8 cellular contexts compared by ENCODE assay signal in the genomic region with DNA sequence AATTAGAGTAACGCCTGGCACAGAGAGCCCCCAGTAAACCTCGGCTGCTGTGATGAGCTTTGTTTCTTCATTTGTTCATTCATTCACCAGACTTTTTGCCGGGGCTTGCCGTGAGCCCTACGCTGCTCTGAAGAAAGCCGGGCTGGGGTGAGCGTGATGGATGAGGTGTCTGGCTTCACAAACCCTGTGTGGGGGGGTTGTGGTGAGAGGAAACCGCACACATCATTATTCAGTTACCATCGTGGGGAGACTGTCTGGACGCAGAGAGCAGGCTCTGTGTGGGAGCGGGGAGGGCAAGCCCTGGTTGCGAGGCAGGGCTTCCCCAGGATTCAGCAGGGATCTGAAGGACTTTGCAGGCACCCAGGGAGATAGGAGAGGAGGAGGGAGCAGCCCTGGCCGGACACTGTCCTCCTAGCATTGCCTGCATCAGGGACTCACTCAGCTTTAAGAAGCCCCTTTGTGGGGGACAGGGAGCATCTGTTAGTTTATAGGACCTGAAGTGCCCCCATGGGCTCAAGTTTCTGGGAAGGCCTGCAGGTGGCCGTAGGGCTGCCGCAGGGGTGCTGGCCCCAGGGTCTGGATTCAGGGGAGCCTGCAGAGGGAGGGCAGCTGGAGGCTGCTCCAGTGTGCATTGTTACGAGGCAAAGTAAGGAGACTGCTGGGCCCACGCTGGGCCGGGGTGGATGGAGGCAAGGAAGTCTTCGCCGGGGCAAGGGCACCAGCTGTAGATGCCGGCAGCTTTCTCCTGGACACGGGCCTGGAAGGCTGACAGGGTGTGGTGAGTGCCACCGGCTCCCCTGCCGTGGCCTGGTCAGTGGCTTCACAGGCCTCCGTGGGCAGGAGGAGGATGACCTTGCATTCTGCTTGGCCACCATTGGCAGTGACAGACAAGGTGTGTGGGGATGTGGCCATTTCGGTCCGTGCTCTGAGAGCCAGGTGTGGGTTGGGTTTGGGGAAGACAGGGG.
DNase-seq lines count a peak whose midpoint lies in the region; ATAC-seq and TF ChIP-seq lines count a peak whose summit lies in the region.

No MANE protein-coding gene starts in this region.

- intact Hi-C loops in uterus (cut with DNase I; ENCODE audit: low total_unique reads): no loop called here

- H3K4me1 ChIP-seq in muscle layer of duodenum (ENCODE audit: control insufficient read depth in 1 of 2, insufficient read depth in 2 of 2, low read length in 2 of 2) (peaks cover 56 to 92% of the 10 kb centered on the region in 2 donors), uterus (peaks cover 27 to 81% of the 10 kb centered on the region in 2 donors)

- ATAC-seq in GM21515 (IDR thresholded peaks at IDR 0.05; ENCODE audit: unreplicated experiment): no peak

- H3K27me3 ChIP-seq in muscle layer of duodenum (ENCODE audit: low read depth, low read length) (no peaks in the 10 kb centered on the region), uterus (no peaks in the 10 kb centered on the region)

- TF ChIP-seq CTCF in uterus (IDR thresholded peaks at IDR 0.05): no peak

- H3K27ac ChIP-seq in muscle layer of duodenum (ENCODE audit: low read length): peak overlapping the region; percentile 70
- peak overlapping the region; percentile 82 to 93 for H3K27ac ChIP-seq in uterus

- TF ChIP-seq POLR2A in uterus (IDR thresholded peaks at IDR 0.05): no peak

- H3K9me3 ChIP-seq in muscle layer of duodenum (ENCODE audit: control insufficient read depth in 1 of 2, low read length in 2 of 2) (no peaks in the 10 kb centered on the region), uterus (no peaks in the 10 kb centered on the region)

- DNase-seq in GM04504 (ENCODE audit: low read depth): peak; percentile 69
- peak; percentile 62 for DNase-seq in T follicular helper cell (ENCODE audit: low read depth)
- DNase-seq in amniotic epithelial cell (ENCODE audit: low read depth): peak; percentile 97
- peak; percentile 65 to 67 for DNase-seq in uterus
- no peak for DNase-seq in DMS 273 (lab: John Stamatoyannopoulos, UW; ENCODE audit: unreplicated experiment)
- DNase-seq in Ammon's horn (ENCODE audit: low spot score): no peak

- H3K36me3 ChIP-seq in muscle layer of duodenum (ENCODE audit: control insufficient read depth in 1 of 2, insufficient read depth in 2 of 2, low read length in 2 of 2) (no peaks in the 10 kb centered on the region), uterus (no peaks in the 10 kb centered on the region)

- no peak overlapping the region for H3K4me3 ChIP-seq in muscle layer of duodenum (ENCODE audit: low read depth in 1 of 2, low read length in 2 of 2)
- H3K4me3 ChIP-seq in uterus: no peak overlapping the region

Comparison
In these comparisons a context has a peak if more than half of its experiments do, and no peak if none do; other contexts are left out.
1. DNase-seq: peak in GM04504 (single experiment), T follicular helper cell (single experiment), amniotic epithelial cell (single experiment) and uterus (2 of 2); none in DMS 273 (single experiment) and Ammon's horn (single experiment).